Comparison of ENCODE assay signal across 19 cellular contexts in genomic region chr7:116616555-116617059, GRCh38. TPM values are rescaled to one million over a fixed set of nuclear protein-coding genes. Genes with fewer than 3 reads are reported as not detected.
A peak's percentile ranks its signal among the peaks of the same experiment; 100 is the strongest.
DNase-seq lines count a peak whose midpoint lies in the region; ATAC-seq, FAIRE-seq and TF ChIP-seq lines count a peak whose summit lies in the region.
"Had no signal": no experiment of that assay in that cellular context is flagged by ENCODE, and none has a peak within 500 bp of the region (broad histone marks: within the 10 kb centered on the region; RNA-seq: fewer than 3 reads in every experiment).

No MANE protein-coding gene starts in this region.

- no peaks in the 10 kb centered on the region for H3K9me3 ChIP-seq in endothelial cell of umbilical vein (replicated peaks; ENCODE audit: control insufficient read depth, insufficient read depth, low read length)
- no peaks in the 10 kb centered on the region for H3K9me3 ChIP-seq in neural progenitor cell (ENCODE audit: low read depth)
- H3K9me3 ChIP-seq in WERI-Rb-1 (ENCODE audit: severe bottlenecking): no peaks in the 10 kb centered on the region
- H3K9me3 ChIP-seq: vagina had no signal

- H3K27ac Mint-ChIP-seq in GM23338 (peak overlapping the region; percentile 67; the same call in 1 of the 2 replicates), neural progenitor cell (no peak overlapping the region)
- H3K27ac Mint-ChIP-seq: activated CD4-positive, alpha-beta memory T cell treated with anti-CD3 and anti-CD28 coated beads, Interleukin-2, amount 10 ng/mL, durations not matched to agents 7 days and 5 days; stimulated activated naive CD8-positive, alpha-beta T cell treated with anti-CD3 and anti-CD28 coated beads, Interleukin-15, Interleukin-2, amounts not matched to agents 100 ng/mL and 50 ng/mL, for 24 hours had no signal

- dilution Hi-C loops in endothelial cell of umbilical vein (cut with MboI; ENCODE audit: extremely low pct_ligation_motif_present, low sequenced_read_pairs): no loop called here

- peak; percentile 65 for FAIRE-seq in RCC 7860 (lab: Jason Lieb, UNC)
- peak; percentile 92 for FAIRE-seq in endothelial cell of umbilical vein (lab: Jason Lieb, UNC)
- FAIRE-seq: GM19239 had no signal

- H3F3A ChIP-seq in GM23338 (replicated peaks; ENCODE audit: low read depth) (no peaks in the 10 kb centered on the region), neural progenitor cell (ENCODE audit: low read depth) (peaks cover 19% of the 10 kb centered on the region)

- H3K4me1 Mint-ChIP-seq in GM23338 (peaks cover 29% of the 10 kb centered on the region), neural progenitor cell (peaks cover 20% of the 10 kb centered on the region)
- H3K4me1 Mint-ChIP-seq: activated CD4-positive, alpha-beta memory T cell treated with anti-CD3 and anti-CD28 coated beads, Interleukin-2, amount 10 ng/mL, durations not matched to agents 7 days and 5 days had no signal

- peak overlapping the region; percentile 10 for H3K4me2 ChIP-seq in GM23338
- peak overlapping the region; percentile 53 for H3K4me2 ChIP-seq in endothelial cell of umbilical vein (ENCODE audit: insufficient read depth, low read length)
- H3K4me2 ChIP-seq in neural progenitor cell: peak overlapping the region; percentile 36
- H3K4me2 ChIP-seq: BLaER1 had no signal

- CTCF ChIA-PET in endothelial cell of umbilical vein (lab: Charles Lee): interaction anchor here (0.7 to 1.2 kb wide), 3 partner anchors 25 to 191 kb away, joined by 3 to 6 read pairs (median 4); no protein-coding TSS in a partner anchor

- no peaks in the 10 kb centered on the region for H3K9me2 ChIP-seq in GM23338 (ENCODE audit: insufficient read depth)

- H3K4me1 ChIP-seq in GM23338 (ENCODE audit: insufficient read depth) (peaks cover 37% of the 10 kb centered on the region), endothelial cell of umbilical vein (ENCODE audit: control insufficient read depth, extremely low read depth, insufficient read depth, low read length) (peaks cover 35% of the 10 kb centered on the region), neural progenitor cell (peaks cover 32% of the 10 kb centered on the region)
- H3K4me1 ChIP-seq: BLaER1, sigmoid colon, vagina had no signal

- ATAC-seq in GM23338 (peak; percentile 92), HG02623 (IDR thresholded peaks at IDR 0.05; ENCODE audit: unreplicated experiment) (no peak)

- no peaks in the 10 kb centered on the region for H3K79me2 ChIP-seq in GM23338 (replicated peaks; ENCODE audit: insufficient read depth)
- no peaks in the 10 kb centered on the region for H3K79me2 ChIP-seq in endothelial cell of umbilical vein (ENCODE audit: control insufficient read depth, insufficient read depth, low read length)
- no peaks in the 10 kb centered on the region for H3K79me2 ChIP-seq in neural progenitor cell (ENCODE audit: low read depth)

- H3K9ac ChIP-seq in endothelial cell of umbilical vein (replicated peaks; ENCODE audit: extremely low read depth, insufficient read depth, low read length) (peak overlapping the region; percentile 21), neural progenitor cell (no peak overlapping the region)
- H3K9ac ChIP-seq: BLaER1 had no signal

- BruUV-seq in endothelial cell of umbilical vein (replicated peaks; lab: Mats Ljungman, UMichigan): no TSS peak

- no peak overlapping the region for H3K4me3 ChIP-seq in GM23338
- no peak overlapping the region for H3K4me3 ChIP-seq in endothelial cell of umbilical vein (replicated peaks in 1 of 3; ENCODE audit: insufficient read depth in 1 of 3, low read depth in 1 of 3, low read length in 3 of 3)
- H3K4me3 ChIP-seq in neural progenitor cell: no peak overlapping the region
- no peak overlapping the region for H3K4me3 ChIP-seq in WERI-Rb-1 (ENCODE audit: low read depth, low read length)
- H3K4me3 ChIP-seq: BLaER1, sigmoid colon, vagina had no signal

- no peaks in the 10 kb centered on the region for H4K20me1 ChIP-seq in GM23338 (replicated peaks; ENCODE audit: insufficient read depth)
- no peaks in the 10 kb centered on the region for H4K20me1 ChIP-seq in endothelial cell of umbilical vein (replicated peaks; ENCODE audit: control insufficient read depth, extremely low read depth, insufficient read depth, low read length)
- H4K20me1 ChIP-seq in neural progenitor cell (ENCODE audit: low read depth): no peaks in the 10 kb centered on the region
- H4K20me1 ChIP-seq: BLaER1 had no signal

- H3K27me3 Mint-ChIP-seq in GM23338 (ENCODE audit: insufficient read depth, low read depth, poor library complexity): no peaks in the 10 kb centered on the region
- peaks cover 8% of the 10 kb centered on the region for H3K27me3 Mint-ChIP-seq in neural progenitor cell (ENCODE audit: insufficient read depth, low read depth)

- H3K9me3 Mint-ChIP-seq in GM23338 (peaks cover 8% of the 10 kb centered on the region), neural progenitor cell (peaks cover 5% of the 10 kb centered on the region)
- H3K9me3 Mint-ChIP-seq: activated CD4-positive, alpha-beta memory T cell treated with anti-CD3 and anti-CD28 coated beads, Interleukin-2, amount 10 ng/mL, durations not matched to agents 7 days and 5 days had no signal

- no peak overlapping the region for H2AFZ ChIP-seq in GM23338
- no peak overlapping the region for H2AFZ ChIP-seq in endothelial cell of umbilical vein (ENCODE audit: low read depth, low read length)
- H2AFZ ChIP-seq in neural progenitor cell (replicated peaks): no peak overlapping the region

- H3K4me3 Mint-ChIP-seq in GM23338 (peak overlapping the region; percentile 36; the same call in 2 of the 3 replicates), neural progenitor cell (no peak overlapping the region)
- H3K4me3 Mint-ChIP-seq: activated CD4-positive, alpha-beta memory T cell treated with anti-CD3 and anti-CD28 coated beads, Interleukin-2, amount 10 ng/mL, durations not matched to agents 7 days and 5 days; stimulated activated naive CD8-positive, alpha-beta T cell treated with anti-CD3 and anti-CD28 coated beads, Interleukin-15, Interleukin-2, amounts not matched to agents 100 ng/mL and 50 ng/mL, for 24 hours had no signal

- H3K36me3 ChIP-seq in GM23338 (ENCODE audit: insufficient read depth): no peaks in the 10 kb centered on the region
- no peaks in the 10 kb centered on the region for H3K36me3 ChIP-seq in endothelial cell of umbilical vein (ENCODE audit: control insufficient read depth in 2 of 2, extremely low read depth in 1 of 2, insufficient read depth in 2 of 2, low read length in 2 of 2)
- no peaks in the 10 kb centered on the region for H3K36me3 ChIP-seq in neural progenitor cell
- H3K36me3 ChIP-seq in WERI-Rb-1: no peaks in the 10 kb centered on the region
- H3K36me3 ChIP-seq: BLaER1, sigmoid colon, vagina had no signal

- no peaks in the 10 kb centered on the region for H3K27me3 ChIP-seq in GM23338 (ENCODE audit: insufficient read depth)
- no peaks in the 10 kb centered on the region for H3K27me3 ChIP-seq in endothelial cell of umbilical vein (ENCODE audit: control insufficient read depth in 2 of 2, insufficient read depth in 2 of 2, low read length in 2 of 2)
- H3K27me3 ChIP-seq in neural progenitor cell: no peaks in the 10 kb centered on the region
- H3K27me3 ChIP-seq in WERI-Rb-1 (ENCODE audit: insufficient read depth, low read depth, severe bottlenecking): no peaks in the 10 kb centered on the region
- H3K27me3 ChIP-seq: BLaER1, sigmoid colon, vagina had no signal

- peak; percentile 59 for DNase-seq in GM23338 (ENCODE audit: low spot score)
- peak; percentile 50 for DNase-seq in RCC 7860 (ENCODE audit: low spot score)
- DNase-seq in endothelial cell of umbilical vein (ENCODE audit: low read depth, low spot score): peak; percentile 91
- DNase-seq in neural progenitor cell (ENCODE audit: low spot score): no peak
- DNase-seq in activated CD4-positive, alpha-beta T cell treated with anti-CD3 and anti-CD28 coated beads for 4 hours: no peak
- no peak for DNase-seq in WERI-Rb-1
- no peak for DNase-seq in SW 1271 (lab: John Stamatoyannopoulos, UW)
- DNase-seq: activated CD4-positive, alpha-beta memory T cell treated with anti-CD3 and anti-CD28 coated beads, Interleukin-2, amount 10 ng/mL, durations not matched to agents 7 days and 5 days; DMS79; glutamatergic neuron; MV-4-11; sigmoid colon; T-helper 9 cell had no signal

- H3K27ac ChIP-seq in GM23338 (ENCODE audit: low read depth): no peak overlapping the region
- peak overlapping the region; percentile 87 for H3K27ac ChIP-seq in endothelial cell of umbilical vein (ENCODE audit: insufficient read depth, low read depth, low read length)
- H3K27ac ChIP-seq in neural progenitor cell: no peak overlapping the region
- no peak overlapping the region for H3K27ac ChIP-seq in WERI-Rb-1
- H3K27ac ChIP-seq: BLaER1, vagina had no signal

- TF ChIP-seq POLR2A in endothelial cell of umbilical vein (IDR thresholded peaks at IDR 0.05; ENCODE audit: low read depth, low read length): no peak

- intact Hi-C loops in endothelial cell of umbilical vein (cut with micrococcal nuclease): loop anchor here (1.0 kb wide), 1 partner anchor 24 kb away; no protein-coding TSS in a partner anchor

- H3K36me3 Mint-ChIP-seq in GM23338 (ENCODE audit: low read depth) (peaks cover 5% of the 10 kb centered on the region; the same call in 2 of the 3 replicates), neural progenitor cell (no peaks in the 10 kb centered on the region)

- no peaks in the 10 kb centered on the region for H3K9me1 ChIP-seq in endothelial cell of umbilical vein (replicated peaks; ENCODE audit: control insufficient read depth, extremely low read depth, insufficient read depth, low read length)

- POLR2A ChIA-PET in endothelial cell of umbilical vein (lab: Charles Lee): no interaction called here

- TF ChIP-seq CTCF in GM23338 (conservative IDR thresholded peaks at IDR 0.05; ENCODE audit: low read depth in 2 of 2): no peak
- TF ChIP-seq CTCF in endothelial cell of umbilical vein (IDR thresholded peaks at IDR 0.05; ENCODE audit: extremely low read depth in 1 of 2, insufficient read depth in 1 of 2, low read depth in 1 of 2, low read length in 2 of 2): no peak
- no peak for TF ChIP-seq CTCF in neural progenitor cell (IDR thresholded peaks at IDR 0.05)
- TF ChIP-seq CTCF in WERI-Rb-1 (IDR thresholded peaks at IDR 0.05; ENCODE audit: low read depth, low read length): no peak

TF ChIP-seq in GM23338, 12 proteins besides CTCF, POLR2A, EP300 and RAD21 (continues in another document):
- TF ChIP-seq JUNB (IDR thresholded peaks at IDR 0.05; ENCODE audit: unreplicated experiment): no peak

RNA-seq across cellular contexts. Expression of gene MET, which starts 55.4 kb away (rescaled TPM):
- 16.3 and 23.1 TPM in 2 replicates for total RNA-seq in GM23338 (2014; rRNA removed; shearing (Covaris generic))
- 3.8 and 4.8 TPM in 2 replicates for polyA plus RNA-seq in GM23338 (2016; fragmentation: Nextera tagmentation; extraction: Ambion mirVana)
- total RNA-seq in endothelial cell of umbilical vein: 44.5 and 52.0 TPM in 2 replicates
- polyA plus RNA-seq in endothelial cell of umbilical vein: 17.3 and 21.1 TPM in 2 replicates
- 14.8 and 15.4 TPM in 2 replicates for polyA plus RNA-seq in endothelial cell of umbilical vein (2011; cell fraction: cytosol; rRNA removed)
- 22.6 and 27.7 TPM in 2 replicates for polyA plus RNA-seq in endothelial cell of umbilical vein (2011; cell fraction: nucleus; rRNA removed)
- 25.9 and 41.7 TPM in 2 replicates for polyA plus RNA-seq in endothelial cell of umbilical vein (2012)
- 124 and 136 TPM in 2 replicates for polyA minus RNA-seq in endothelial cell of umbilical vein
- 60.3 TPM for polyA minus RNA-seq in endothelial cell of umbilical vein (2011; cell fraction: cytosol; rRNA and poly(A)+ RNA removed)
- polyA minus RNA-seq in endothelial cell of umbilical vein (2011; cell fraction: nucleus; rRNA and poly(A)+ RNA removed): 95.6 and 142 TPM in 2 replicates
- 7.0 and 8.4 TPM in 2 replicates for total RNA-seq in neural progenitor cell (ENCODE audit: low replicate concordance)
- polyA plus RNA-seq: neural cell had no signal

Comparison
In these comparisons a context has a peak if more than half of its experiments do, and no peak if none do; other contexts are left out.
1. DNase-seq: peak in GM23338 (single experiment), RCC 7860 (single experiment) and endothelial cell of umbilical vein (single experiment); none in neural progenitor cell (single experiment), activated CD4-positive, alpha-beta T cell treated with anti-CD3 and anti-CD28 coated beads for 4 hours (0 of 2), WERI-Rb-1 (single experiment) and SW 1271 (0 of 2).
2. Peak in every context shown above with its lines, with median percentiles within 50 percentile points of each other: H3K4me2 ChIP-seq.